ENCODE assay signal across 12 cellular contexts in the genomic region with DNA sequence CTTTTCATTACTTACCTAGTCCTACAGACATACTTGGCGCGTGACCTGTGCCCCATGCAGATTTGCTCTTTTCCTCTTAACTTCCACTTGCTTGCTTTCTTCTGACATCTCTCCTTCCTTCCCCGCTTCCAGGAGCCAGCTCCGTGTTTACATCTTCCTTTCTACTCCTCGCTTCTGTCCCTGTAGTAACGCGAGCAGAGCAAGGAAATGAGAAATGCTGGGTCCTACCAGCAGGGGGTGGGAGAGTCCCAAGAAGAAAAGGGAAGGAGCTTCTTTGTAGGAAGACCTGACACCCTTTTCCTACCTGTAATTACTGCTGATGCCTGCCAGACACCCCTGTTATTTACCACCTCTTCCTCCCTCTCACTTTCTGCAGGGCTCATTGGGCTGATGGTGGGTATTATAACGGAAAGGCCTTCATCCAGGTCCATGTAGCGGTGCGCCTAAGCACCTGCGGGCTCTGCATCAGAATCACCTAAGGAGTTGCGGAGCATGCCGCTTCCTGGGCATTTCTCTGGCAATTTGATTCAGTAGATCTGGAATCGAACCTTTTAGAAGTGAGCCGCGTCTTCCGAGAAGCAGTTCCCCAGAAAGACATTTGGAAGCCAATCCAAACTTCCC. TPM values are rescaled to one million over a fixed set of nuclear protein-coding genes. Genes with fewer than 3 reads are reported as not detected.
A peak's percentile ranks its signal among the peaks of the same experiment; 100 is the strongest.
DNase-seq lines count a peak whose midpoint lies in the region; TF ChIP-seq lines count a peak whose summit lies in the region.
"Had no signal": no experiment of that assay in that cellular context is flagged by ENCODE, and none has a peak within 500 bp of the region (broad histone marks: within the 10 kb centered on the region; RNA-seq: fewer than 3 reads in every experiment).

No MANE protein-coding gene starts in this region.

- H3K56ac ChIP-seq in H9 (ENCODE audit: insufficient read length, low read depth, low read length): no peak overlapping the region

- no peak overlapping the region for H3K14ac ChIP-seq in H9 (ENCODE audit: insufficient read depth, low read length)

- H3K27me3 Mint-ChIP-seq in H9 (ENCODE audit: low read depth): no peaks in the 10 kb centered on the region

- H3K4me3 Mint-ChIP-seq in H9: no peak overlapping the region

- H4K20me1 ChIP-seq in H9 (ENCODE audit: control insufficient read depth, insufficient read depth, insufficient read length): no peaks in the 10 kb centered on the region

- no peaks in the 10 kb centered on the region for H3K36me3 Mint-ChIP-seq in H9 (ENCODE audit: insufficient read depth in 1 of 3, low read depth in 3 of 3)

- no peak overlapping the region for H3T11ph ChIP-seq in H9 (ENCODE audit: low read length)

- WGBS in H9 (ENCODE audit: extremely low coverage, insufficient read length, low lambda C conversion rate): no CpG with 5 or more reads among the region's 17 CpGs

- peak overlapping the region in 1 of 3 experiments; percentile 3; a peak in 1 of 7 replicates for H3K27ac Mint-ChIP-seq in H9

- no peaks in the 10 kb centered on the region for H3K23me2 ChIP-seq in H9 (ENCODE audit: insufficient read length, low read depth, low read length, poor library complexity, severe bottlenecking)

- no peak overlapping the region for H3K23ac ChIP-seq in H9 (ENCODE audit: insufficient read length, low read depth, low read length)

- no peak overlapping the region for H2AFZ ChIP-seq in H9 (ENCODE audit: low read length)

- peaks cover 6 to 10% of the 10 kb centered on the region in 2 experiments for H3K4me1 Mint-ChIP-seq in H9

- H3K79me2 ChIP-seq in H9 (ENCODE audit: insufficient read depth, low read length): no peaks in the 10 kb centered on the region

- H2BK120ac ChIP-seq in H9 (ENCODE audit: low read depth, low read length, poor library complexity, severe bottlenecking): no peak overlapping the region

- H3K27me3 ChIP-seq in BJ (ENCODE audit: control insufficient read depth, insufficient read depth, low read length): no peaks in the 10 kb centered on the region
- no peaks in the 10 kb centered on the region for H3K27me3 ChIP-seq in H9 (ENCODE audit: insufficient read depth, low read length)
- H3K27me3 ChIP-seq in WERI-Rb-1 (ENCODE audit: insufficient read depth, low read depth, severe bottlenecking): no peaks in the 10 kb centered on the region
- H3K27me3 ChIP-seq: sigmoid colon had no signal

- no peak overlapping the region for H2AK5ac ChIP-seq in H9 (ENCODE audit: insufficient read length, low read length)

- DNase-seq in BJ (ENCODE audit: low read depth): no peak
- peak; percentile 86 for DNase-seq in H9
- DNase-seq in WERI-Rb-1: peak; percentile 58
- peak; percentile 1 for DNase-seq in iris pigment epithelial cell (ENCODE audit: low read depth)
- DNase-seq in NCI-H510A treated with DMSO at 0.1 percent for 48 hours (lab: John Stamatoyannopoulos, UW): no peak
- no peak for DNase-seq in H4 (ENCODE audit: low spot score)
- DNase-seq in GF-D8 (lab: John Stamatoyannopoulos, UW): no peak
- no peak for DNase-seq in COR-L47 (lab: John Stamatoyannopoulos, UW)
- DNase-seq: left cardiac atrium, NCI-H1694, sigmoid colon had no signal

- no peaks in the 10 kb centered on the region for H3K4me1 ChIP-seq in H9 (ENCODE audit: insufficient read depth, low read length)
- H3K4me1 ChIP-seq: sigmoid colon had no signal

- no peak overlapping the region for H2BK20ac ChIP-seq in H9 (ENCODE audit: low read depth, low read length, poor library complexity, severe bottlenecking)

- H3K4ac ChIP-seq in H9 (ENCODE audit: low read depth, low read length): no peak overlapping the region

- H4K8ac ChIP-seq in H9 (replicated peaks; ENCODE audit: insufficient read length, low read depth, low read length): no peak overlapping the region

- H3K9ac ChIP-seq in H9 (ENCODE audit: extremely low read depth, insufficient read length, low read length): no peak overlapping the region

- H2BK12ac ChIP-seq in H9 (ENCODE audit: insufficient read length, low read depth, low read length): no peak overlapping the region

- no peak overlapping the region for H3K27ac ChIP-seq in H9 (ENCODE audit: insufficient read length, low read depth, low read length)
- H3K27ac ChIP-seq in WERI-Rb-1: no peak overlapping the region
- H3K27ac ChIP-seq: sigmoid colon had no signal

- H2BK15ac ChIP-seq in H9 (ENCODE audit: low read depth, low read length): no peak overlapping the region

- H3K9me3 Mint-ChIP-seq in H9: no peaks in the 10 kb centered on the region

- no peaks in the 10 kb centered on the region for H3K79me1 ChIP-seq in H9 (ENCODE audit: insufficient read depth, low read depth, low read length, poor library complexity, severe bottlenecking)

- H3K36me3 ChIP-seq in BJ (ENCODE audit: control insufficient read depth, insufficient read depth, low read length) (no peaks in the 10 kb centered on the region), WERI-Rb-1 (no peaks in the 10 kb centered on the region)
- H3K36me3 ChIP-seq: sigmoid colon had no signal

- no peaks in the 10 kb centered on the region for H3K9me3 ChIP-seq in H9 (ENCODE audit: control insufficient read depth, low read depth, low read length)
- no peaks in the 10 kb centered on the region for H3K9me3 ChIP-seq in WERI-Rb-1 (ENCODE audit: severe bottlenecking)
- H3K9me3 ChIP-seq: sigmoid colon had no signal

- H4K5ac ChIP-seq in H9 (ENCODE audit: insufficient read length, low read depth, low read length): no peak overlapping the region

- H3K4me2 ChIP-seq in H9 (ENCODE audit: insufficient read depth, insufficient read length, low read length): no peak overlapping the region

- CTCF ChIA-PET in BJ (lab: Yijun Ruan, JAX): interaction anchor here (1.7 kb wide), 1 partner anchor 535 kb away, joined by 4 read pairs; no protein-coding TSS in a partner anchor

- no peak overlapping the region for H3K18ac ChIP-seq in H9 (ENCODE audit: insufficient read length, low read depth, low read length)

- H3K4me3 ChIP-seq in BJ (ENCODE audit: low read depth, low read length): no peak overlapping the region
- H3K4me3 ChIP-seq in WERI-Rb-1 (ENCODE audit: low read depth, low read length): no peak overlapping the region
- H3K4me3 ChIP-seq: sigmoid colon had no signal

- H4K91ac ChIP-seq in H9 (ENCODE audit: insufficient read length, low read depth, low read length): no peak overlapping the region

- POLR2A ChIA-PET in BJ (lab: Charles Lee): no interaction called here

- no peak overlapping the region for H2BK5ac ChIP-seq in H9 (ENCODE audit: insufficient read length, low read length)

- TF ChIP-seq CTCF in BJ (IDR thresholded peaks at IDR 0.05; ENCODE audit: insufficient read depth, low read depth, low read length): peak; percentile 27; the same call in 1 of the 2 replicates
- TF ChIP-seq CTCF in H9 (conservative IDR thresholded peaks at IDR 0.05): peak; percentile 80
- peak; percentile 67 for TF ChIP-seq CTCF in WERI-Rb-1 (IDR thresholded peaks at IDR 0.05; ENCODE audit: low read depth, low read length)

RNA-seq across cellular contexts. Expression of a gene that starts 51.8 kb away (rescaled TPM):
- 0.27 and 0.80 TPM in 2 replicates for polyA plus RNA-seq in BJ (2011; rRNA removed)
- polyA minus RNA-seq in BJ (2011; rRNA and poly(A)+ RNA removed): 0.71 and 1.5 TPM in 2 replicates
- total RNA-seq in H9 (2021): 0.79 and 0.81 TPM in 2 replicates
- total RNA-seq in H4 (2014; rRNA removed; shearing (Covaris generic)): 1.6 and 2.4 TPM in 2 replicates
- total RNA-seq: T-helper 2 cell treated with Interferon-gamma antibody and Interleukin-4, amounts not matched to agents 100 ng/mL and 5 ng/mL, for 36 hours had no signal

Comparison
In these comparisons a context has a peak if more than half of its experiments do, and no peak if none do; other contexts are left out.
1. DNase-seq: peak in H9 (single experiment), WERI-Rb-1 (single experiment) and iris pigment epithelial cell (single experiment); none in BJ (single experiment), NCI-H510A treated with DMSO at 0.1 percent for 48 hours (single experiment), H4 (single experiment), GF-D8 (single experiment) and COR-L47 (single experiment).
2. CTCF ChIP-seq: peak in every context shown above with its lines; median percentile 80 in H9; 67 in WERI-Rb-1; 27 in BJ.